8 cellular contexts compared by ENCODE assay signal in genomic region chr11:45293566-45294192, GRCh38. TPM values are rescaled to one million over a fixed set of nuclear protein-coding genes. Genes with fewer than 3 reads are reported as not detected.
DNase-seq lines count a peak whose midpoint lies in the region; ATAC-seq and TF ChIP-seq lines count a peak whose summit lies in the region.
"Not testable (repeated sequence)": the region's sequence is repeated elsewhere in the genome, so short reads cannot be mapped to it uniquely, and the experiment has no call there.

No MANE protein-coding gene starts in this region.

- H3K9me3 ChIP-seq in right cardiac atrium (ENCODE audit: control insufficient read depth, low read length); psoas muscle; transverse colon: not testable (repeated sequence)

- 31% methylated on average over 11 of the region's 11 CpGs for WGBS in right cardiac atrium
- 23 to 32% (median 28%) methylated on average over 11 of the region's 11 CpGs for WGBS in psoas muscle, 3 donors
- 15 to 34% methylated on average over 7 to 10 of the region's 11 CpGs for whole genome bisulfite sequencing in transverse colon (ENCODE audit: low coverage in 1 of 2), 2 donors

- TF ChIP-seq POLR2A in transverse colon (IDR thresholded peaks at IDR 0.05), result not testable (repeated sequence)

- H3K27ac ChIP-seq in right cardiac atrium (ENCODE audit: low read length); psoas muscle; transverse colon: not testable (repeated sequence)

- DNase-seq in GM04503 (ENCODE audit: low read depth) (peak; percentile 15), HuH-7.5 (ENCODE audit: low spot score) (peak; percentile 67), NCI-H748 treated with DMSO at 0.1 percent for 48 hours (lab: John Stamatoyannopoulos, UW) (peak; percentile 62), brain pericyte (ENCODE audit: low read depth, low spot score) (peak; percentile 20), right cardiac atrium (peak; percentile 81 to 91 (median 87)), psoas muscle (peak; percentile 73 to 85), transverse colon (peak; percentile 89)
- peak; percentile 26 for DNase-seq in activated CD4-positive, alpha-beta T cell treated with anti-CD3 and anti-CD28 coated beads for 1 hour

- intact Hi-C loops in right cardiac atrium (cut with DNase I), result loop anchor here in 3 of 4 donors (2.0 to 10.0 kb wide), 4 partner anchors 89 to 359 kb away; no protein-coding TSS in a partner anchor
- intact Hi-C loops in psoas muscle (cut with DNase I), result loop anchor here (1.0 to 5.0 kb wide), 5 partner anchors 39 to 356 kb away; no protein-coding TSS in a partner anchor
- intact Hi-C loops in transverse colon (cut with DNase I; ENCODE audit: low total_unique reads), result loop anchor here (5.0 kb wide), 1 partner anchor 181 kb away; no protein-coding TSS in a partner anchor

- H3K4me3 ChIP-seq in right cardiac atrium (ENCODE audit: low read length); psoas muscle; transverse colon: not testable (repeated sequence)

- in situ Hi-C loops in transverse colon (cut with MboI; ENCODE audit: low pct_ligation_motif_present in 1 of 4, low pct_unique_long_range_greater_than_20kb in 1 of 4, low sequenced_read_pairs in 3 of 4), result loop anchor here in 3 of 4 donors (10.0 kb wide), 1 partner anchor 179 kb away; no protein-coding TSS in a partner anchor

- peak; percentile 61 for TF ChIP-seq CTCF in psoas muscle (IDR thresholded peaks at IDR 0.05)
- peak; percentile 53 to 84 (median 65) for TF ChIP-seq CTCF in transverse colon (IDR thresholded peaks at IDR 0.05)

- peak; percentile 90 to 91 for ATAC-seq in right cardiac atrium
- peak; percentile 72 to 91 (median 74) for ATAC-seq in psoas muscle

- not testable (repeated sequence) for H3K27me3 ChIP-seq in right cardiac atrium (ENCODE audit: control insufficient read depth, insufficient read depth); transverse colon
- peaks cover 0 to 34% (median 2%) of the 10 kb centered on the region in 3 donors for H3K27me3 ChIP-seq in psoas muscle (ENCODE audit: insufficient read depth in 3 of 3, low read length in 2 of 3)

- H3K4me1 ChIP-seq in right cardiac atrium (ENCODE audit: control insufficient read depth, insufficient read depth, low read length); psoas muscle; transverse colon: not testable (repeated sequence)

- TF ChIP-seq EP300 in transverse colon (IDR thresholded peaks at IDR 0.05; ENCODE audit: low read depth), result not testable (repeated sequence)

- H3K36me3 ChIP-seq in psoas muscle (ENCODE audit: insufficient read depth in 1 of 2, low read depth in 1 of 2); transverse colon: not testable (repeated sequence)

RNA-seq across cellular contexts. Expression of gene SYT13, which starts 7.5 kb away (rescaled TPM):
- total RNA-seq in right cardiac atrium, result 10 to 100 TPM; 15.3 to 28.5 (median 23.6) TPM
- polyA plus RNA-seq in right cardiac atrium, result 12.8 TPM
- total RNA-seq in psoas muscle, result under 1 TPM in 3 of 4 donors, not detected in 1; 0.05 to 0.22 (median 0.11) TPM
- under 1 TPM; 0.05 to 0.10 (median 0.05) TPM for polyA plus RNA-seq in psoas muscle
- total RNA-seq in transverse colon, result 10 to 100 TPM; 10.5 to 28.6 (median 23.4) TPM

Comparison
In these comparisons a context has a peak if more than half of its experiments do, and no peak if none do; other contexts are left out.
1. DNase-seq: peak in every context shown above with its lines; median percentile 89 in transverse colon; 87 in right cardiac atrium; 79 in psoas muscle; 67 in HuH-7.5; 62 in NCI-H748 treated with DMSO at 0.1 percent for 48 hours; 26 in activated CD4-positive, alpha-beta T cell treated with anti-CD3 and anti-CD28 coated beads for 1 hour; 20 in brain pericyte; 15 in GM04503.
2. RNA of gene SYT13, which starts 7.5 kb away (total RNA-seq): 15.3 to 28.5 TPM in right cardiac atrium and 10.5 to 28.6 TPM in transverse colon; 0.05 to 0.22 TPM in psoas muscle; every median in the first group is over 4 times any median in the second.